11 cellular contexts compared by ENCODE assay signal in genomic region chr22:46062971-46063631, GRCh38.
DNase-seq lines count a peak whose midpoint lies in the region; ATAC-seq, FAIRE-seq and TF ChIP-seq lines count a peak whose summit lies in the region.
"Had no signal": no experiment of that assay in that cellular context is flagged by ENCODE, and none has a peak within 500 bp of the region (broad histone marks: within the 10 kb centered on the region; RNA-seq: fewer than 3 reads in every experiment).

No MANE protein-coding gene starts in this region.

- H3K9me3 ChIP-seq in muscle layer of duodenum (ENCODE audit: control insufficient read depth in 1 of 2, low read length in 2 of 2) = no peaks in the 10 kb centered on the region

- peaks cover 0 to 61% of the 10 kb centered on the region in 2 donors for H3K27me3 Mint-ChIP-seq in effector memory CD8-positive, alpha-beta T cell

- H3K27ac ChIP-seq in muscle layer of duodenum (ENCODE audit: low read length) = peak overlapping the region; percentile 48

- no peak for TF ChIP-seq POLR2A in GM12891 (IDR thresholded peaks at IDR 0.05; ENCODE audit: low read depth, low read length)

- peaks cover 0 to 10% of the 10 kb centered on the region in 2 donors for H3K36me3 ChIP-seq in muscle layer of duodenum (ENCODE audit: control insufficient read depth in 1 of 2, insufficient read depth in 2 of 2, low read length in 2 of 2)

- H3K4me3 Mint-ChIP-seq in effector memory CD8-positive, alpha-beta T cell = no peak overlapping the region
- no peak overlapping the region for H3K4me3 Mint-ChIP-seq in stimulated activated effector memory CD8-positive, alpha-beta T cell treated with anti-CD3 and anti-CD28 coated beads, Interleukin-12 subunit alpha, Interleukin-12 subunit beta, amount 100 ng/mL, for 72 hours

- no peaks in the 10 kb centered on the region for H3K36me3 Mint-ChIP-seq in effector memory CD8-positive, alpha-beta T cell (ENCODE audit: insufficient read depth)
- H3K36me3 Mint-ChIP-seq in stimulated activated effector memory CD8-positive, alpha-beta T cell treated with anti-CD3 and anti-CD28 coated beads, Interleukin-12 subunit alpha, Interleukin-12 subunit beta, amount 100 ng/mL, for 72 hours = peaks cover 5% of the 10 kb centered on the region

- H3K9me3 Mint-ChIP-seq in effector memory CD8-positive, alpha-beta T cell = no peaks in the 10 kb centered on the region
- H3K9me3 Mint-ChIP-seq in stimulated activated effector memory CD8-positive, alpha-beta T cell treated with anti-CD3 and anti-CD28 coated beads, Interleukin-12 subunit alpha, Interleukin-12 subunit beta, amount 100 ng/mL, for 72 hours = no peaks in the 10 kb centered on the region

- no peak for ATAC-seq in effector memory CD8-positive, alpha-beta T cell (replicated peaks)
- no peak for ATAC-seq in stimulated activated effector memory CD8-positive, alpha-beta T cell treated with anti-CD3 and anti-CD28 coated beads, Interleukin-12 subunit alpha, Interleukin-12 subunit beta, amount 100 ng/mL, for 72 hours

- peak overlapping the region; percentile 26 to 58 for H3K27ac Mint-ChIP-seq in effector memory CD8-positive, alpha-beta T cell
- no peak overlapping the region for H3K27ac Mint-ChIP-seq in stimulated activated effector memory CD8-positive, alpha-beta T cell treated with anti-CD3 and anti-CD28 coated beads, Interleukin-12 subunit alpha, Interleukin-12 subunit beta, amount 100 ng/mL, for 72 hours

- no peaks in the 10 kb centered on the region for H3K27me3 ChIP-seq in muscle layer of duodenum (ENCODE audit: low read depth, low read length)

- DNase-seq in activated CD4-positive, CD25-positive, alpha-beta regulatory T cell treated with anti-CD3 and anti-CD28 coated beads, Interleukin-2, amount 50 U/mL, for 72 hours = peak; percentile 21
- no peak for DNase-seq in activated CD4-positive, CD25-positive, alpha-beta regulatory T cell (lab: John Stamatoyannopoulos, UW)
- no peak for DNase-seq in effector memory CD8-positive, alpha-beta T cell
- DNase-seq in ureter (ENCODE audit: low spot score) = peak; percentile 34
- no peak for DNase-seq in GM12891 (ENCODE audit: insufficient read length, low spot score)
- DNase-seq in stimulated activated effector memory CD8-positive, alpha-beta T cell treated with anti-CD3 and anti-CD28 coated beads, Interleukin-12 subunit alpha, Interleukin-12 subunit beta, amount 100 ng/mL, for 72 hours (ENCODE audit: low spot score in 2 of 2) = no peak
- DNase-seq in RKO (ENCODE audit: low spot score) = no peak
- DNase-seq: NCI-H1930 had no signal

- FAIRE-seq in GM12891 (lab: Jason Lieb, UNC) = no peak
- FAIRE-seq: A204.1, G401.6 had no signal

- H3K4me1 ChIP-seq in muscle layer of duodenum (ENCODE audit: control insufficient read depth in 1 of 2, insufficient read depth in 2 of 2, low read length in 2 of 2) = peaks cover 32 to 57% of the 10 kb centered on the region in 2 donors

- H3K4me1 Mint-ChIP-seq in effector memory CD8-positive, alpha-beta T cell (ENCODE audit: low read depth in 2 of 2) = peaks cover 7 to 31% of the 10 kb centered on the region in 2 donors
- H3K4me1 Mint-ChIP-seq in stimulated activated effector memory CD8-positive, alpha-beta T cell treated with anti-CD3 and anti-CD28 coated beads, Interleukin-12 subunit alpha, Interleukin-12 subunit beta, amount 100 ng/mL, for 72 hours = peaks cover 16% of the 10 kb centered on the region

- no peak overlapping the region for H3K4me3 ChIP-seq in muscle layer of duodenum (ENCODE audit: low read depth in 1 of 2, low read length in 2 of 2)

TF ChIP-seq in GM12891, 5 proteins besides CTCF, POLR2A, EP300 and RAD21:
- TF ChIP-seq PAX5 (IDR thresholded peaks at IDR 0.05; ENCODE audit: insufficient read depth, low read length, severe bottlenecking) (no peak), POLR2AphosphoS5 (IDR thresholded peaks at IDR 0.05; ENCODE audit: low read depth, low read length) (no peak), TAF1 (IDR thresholded peaks at IDR 0.05; ENCODE audit: low read depth, low read length) (no peak), POU2F2 (IDR thresholded peaks at IDR 0.05; ENCODE audit: low read depth, low read length) (no peak), SPI1 (IDR thresholded peaks at IDR 0.05; ENCODE audit: low read depth, low read length) (no peak)

Comparison
In these comparisons a context has a peak if more than half of its experiments do, and no peak if none do; other contexts are left out.
1. DNase-seq: peak in activated CD4-positive, CD25-positive, alpha-beta regulatory T cell treated with anti-CD3 and anti-CD28 coated beads, Interleukin-2, amount 50 U/mL, for 72 hours (single experiment) and ureter (single experiment); none in activated CD4-positive, CD25-positive, alpha-beta regulatory T cell (0 of 4), effector memory CD8-positive, alpha-beta T cell (0 of 3), GM12891 (single experiment), stimulated activated effector memory CD8-positive, alpha-beta T cell treated with anti-CD3 and anti-CD28 coated beads, Interleukin-12 subunit alpha, Interleukin-12 subunit beta, amount 100 ng/mL, for 72 hours (0 of 2) and RKO (single experiment).